ENCODE assay signal across 25 cellular contexts in genomic region chr3:56744016-56744415, GRCh38. TPM values are rescaled to one million over a fixed set of nuclear protein-coding genes. Genes with fewer than 3 reads are reported as not detected.
A peak's percentile ranks its signal among the peaks of the same experiment; 100 is the strongest.
DNase-seq lines count a peak whose midpoint lies in the region; ATAC-seq lines count a peak whose summit lies in the region.
"Had no signal": no experiment of that assay in that cellular context is flagged by ENCODE, and none has a peak within 500 bp of the region (broad histone marks: within the 10 kb centered on the region; RNA-seq: fewer than 3 reads in every experiment).

No MANE protein-coding gene starts in this region.

- peak overlapping the region; percentile 26 for H3K27ac Mint-ChIP-seq in activated T-cell treated with anti-CD3 and anti-CD28 coated beads, Interleukin-2, amount 50 U/mL, for 72 hours
- peak overlapping the region; percentile 90 for H3K27ac Mint-ChIP-seq in T-helper 17 cell
- H3K27ac Mint-ChIP-seq in immature natural killer cell, result peak overlapping the region; percentile 56 to 89 (median 78)
- H3K27ac Mint-ChIP-seq in stimulated activated naive B cell treated with anti-CD40 and anti-IgM and Interleukin-4, amounts not matched to agents 10 μg/mL and 1 μg/mL and 100 μg/mL, for 72 hours, result peak overlapping the region; percentile 4
- H3K27ac Mint-ChIP-seq: activated CD4-positive, alpha-beta memory T cell treated with anti-CD3 and anti-CD28 coated beads for 36 hours; T-helper 2 cell treated with Interferon-gamma antibody and Interleukin-4, amounts not matched to agents 5 μg/mL and 100 μg/mL, for 36 hours had no signal

- no peak overlapping the region for H3K4me3 Mint-ChIP-seq in activated T-cell treated with anti-CD3 and anti-CD28 coated beads, Interleukin-2, amount 50 U/mL, for 72 hours
- no peak overlapping the region for H3K4me3 Mint-ChIP-seq in activated T-cell treated with anti-CD3 and anti-CD28 coated beads, Interleukin-2, amount 50 U/mL, for 4 hours
- H3K4me3 Mint-ChIP-seq in T-helper 17 cell (peak overlapping the region; percentile 41), immature natural killer cell (peak overlapping the region in 3 of 5 donors; percentile 15 to 51 (median 37))
- H3K4me3 Mint-ChIP-seq in stimulated activated naive B cell treated with anti-CD40 and anti-IgM and Interleukin-4, amounts not matched to agents 10 μg/mL and 1 μg/mL and 100 μg/mL, for 72 hours, result no peak overlapping the region
- H3K4me3 Mint-ChIP-seq: activated CD4-positive, alpha-beta memory T cell treated with anti-CD3 and anti-CD28 coated beads for 36 hours; activated naive CD4-positive, alpha-beta T cell treated with anti-CD3 and anti-CD28 coated beads for 36 hours; T-helper 2 cell treated with Interferon-gamma antibody and Interleukin-4, amounts not matched to agents 5 μg/mL and 100 μg/mL, for 36 hours had no signal

- peaks cover 4% of the 10 kb centered on the region for H3K4me1 Mint-ChIP-seq in activated T-cell treated with anti-CD3 and anti-CD28 coated beads, Interleukin-2, amount 50 U/mL, for 72 hours (ENCODE audit: low read depth)
- H3K4me1 Mint-ChIP-seq in activated T-cell treated with anti-CD3 and anti-CD28 coated beads, Interleukin-2, amount 50 U/mL, for 4 hours (ENCODE audit: low read depth), result peaks cover 20% of the 10 kb centered on the region
- H3K4me1 Mint-ChIP-seq in T-helper 17 cell (peaks cover 9% of the 10 kb centered on the region), immature natural killer cell (peaks cover 62 to 88% of the 10 kb centered on the region in 2 donors)
- H3K4me1 Mint-ChIP-seq in stimulated activated naive B cell treated with anti-CD40 and anti-IgM and Interleukin-4, amounts not matched to agents 10 μg/mL and 1 μg/mL and 100 μg/mL, for 72 hours, result peaks cover 2 to 4% of the 10 kb centered on the region in 2 donors

- peaks cover 2 to 40% of the 10 kb centered on the region in 2 donors for H3K36me3 Mint-ChIP-seq in activated T-cell treated with anti-CD3 and anti-CD28 coated beads, Interleukin-2, amount 50 U/mL, for 72 hours (ENCODE audit: insufficient read depth in 2 of 2)
- peaks cover 46% of the 10 kb centered on the region for H3K36me3 Mint-ChIP-seq in activated T-cell treated with anti-CD3 and anti-CD28 coated beads, Interleukin-2, amount 50 U/mL, for 4 hours (ENCODE audit: insufficient read depth)
- H3K36me3 Mint-ChIP-seq in T-helper 17 cell (ENCODE audit: low read depth) (peaks cover 6% of the 10 kb centered on the region), immature natural killer cell (peaks cover 31 to 62% (median 32%) of the 10 kb centered on the region in 3 donors)
- peaks cover 8 to 31% of the 10 kb centered on the region in 2 donors for H3K36me3 Mint-ChIP-seq in stimulated activated naive B cell treated with anti-CD40 and anti-IgM and Interleukin-4, amounts not matched to agents 10 μg/mL and 1 μg/mL and 100 μg/mL, for 72 hours

- no peaks in the 10 kb centered on the region for H3K27me3 Mint-ChIP-seq in activated T-cell treated with anti-CD3 and anti-CD28 coated beads, Interleukin-2, amount 50 U/mL, for 72 hours (ENCODE audit: low read depth)
- no peaks in the 10 kb centered on the region for H3K27me3 Mint-ChIP-seq in activated T-cell treated with anti-CD3 and anti-CD28 coated beads, Interleukin-2, amount 50 U/mL, for 4 hours (ENCODE audit: low read depth)
- H3K27me3 Mint-ChIP-seq in T-helper 17 cell (no peaks in the 10 kb centered on the region), immature natural killer cell (ENCODE audit: low read depth in 3 of 3) (peaks cover 1 to 7% (median 2%) of the 10 kb centered on the region in 3 donors)
- H3K27me3 Mint-ChIP-seq in stimulated activated naive B cell treated with anti-CD40 and anti-IgM and Interleukin-4, amounts not matched to agents 10 μg/mL and 1 μg/mL and 100 μg/mL, for 72 hours, result no peaks in the 10 kb centered on the region
- H3K27me3 Mint-ChIP-seq: activated CD4-positive, alpha-beta memory T cell treated with anti-CD3 and anti-CD28 coated beads for 36 hours had no signal

- no peaks in the 10 kb centered on the region for H3K9me3 ChIP-seq in T-helper 17 cell (ENCODE audit: control insufficient read depth, low read length, poor library complexity, severe bottlenecking)
- H3K9me3 ChIP-seq: BE2C, Caco-2, gastrocnemius medialis, MG63, tibial nerve had no signal

- no peaks in the 10 kb centered on the region for H3K9me3 Mint-ChIP-seq in activated T-cell treated with anti-CD3 and anti-CD28 coated beads, Interleukin-2, amount 50 U/mL, for 72 hours
- no peaks in the 10 kb centered on the region for H3K9me3 Mint-ChIP-seq in activated T-cell treated with anti-CD3 and anti-CD28 coated beads, Interleukin-2, amount 50 U/mL, for 4 hours
- H3K9me3 Mint-ChIP-seq in immature natural killer cell, result no peaks in the 10 kb centered on the region
- H3K9me3 Mint-ChIP-seq in stimulated activated naive B cell treated with anti-CD40 and anti-IgM and Interleukin-4, amounts not matched to agents 10 μg/mL and 1 μg/mL and 100 μg/mL, for 72 hours, result no peaks in the 10 kb centered on the region
- H3K9me3 Mint-ChIP-seq: activated CD4-positive, alpha-beta memory T cell treated with anti-CD3 and anti-CD28 coated beads for 36 hours; activated naive CD4-positive, alpha-beta T cell treated with anti-CD3 and anti-CD28 coated beads for 36 hours; T-helper 2 cell treated with Interferon-gamma antibody and Interleukin-4, amounts not matched to agents 5 μg/mL and 100 μg/mL, for 36 hours had no signal

- ATAC-seq in activated T-cell treated with anti-CD3 and anti-CD28 coated beads, Interleukin-2, amount 50 U/mL, for 72 hours (replicated peaks in 1 of 2), result no peak
- ATAC-seq in activated T-cell treated with anti-CD3 and anti-CD28 coated beads, Interleukin-2, amount 50 U/mL, for 4 hours, result no peak
- no peak for ATAC-seq in T-helper 17 cell
- ATAC-seq in stimulated activated naive B cell treated with anti-CD40 and anti-IgM and Interleukin-4, amounts not matched to agents 10 μg/mL and 1 μg/mL and 100 μg/mL, for 72 hours (replicated peaks), result no peak
- no peak for ATAC-seq in HG03196 (IDR thresholded peaks at IDR 0.05; ENCODE audit: unreplicated experiment)
- ATAC-seq: gastrocnemius medialis, left cardiac atrium had no signal

- DNase-seq in activated T-cell treated with anti-CD3 and anti-CD28 coated beads, Interleukin-2, amount 50 U/mL, for 72 hours, result no peak
- no peak for DNase-seq in activated T-cell treated with anti-CD3 and anti-CD28 coated beads, Interleukin-2, amount 50 U/mL, for 4 hours
- DNase-seq in T-helper 17 cell (no peak), immature natural killer cell (no peak), globus pallidus (ENCODE audit: low spot score) (no peak)
- DNase-seq in stimulated activated naive B cell treated with anti-CD40 and anti-IgM and Interleukin-4, amounts not matched to agents 10 μg/mL and 1 μg/mL and 100 μg/mL, for 72 hours, result no peak
- DNase-seq: activated CD4-positive, alpha-beta memory T cell treated with anti-CD3 and anti-CD28 coated beads for 36 hours; activated naive CD4-positive, alpha-beta T cell treated with anti-CD3 and anti-CD28 coated beads for 36 hours; activated T-cell treated with anti-CD3 and anti-CD28 coated beads, Interleukin-2, amount 50 U/mL, for 1 hour; BE2C; Caco-2; dermis blood vessel endothelial cell; DMS79; gastrocnemius medialis; KBM-7; left cardiac atrium; MG63; NCI-H1105 treated with DMSO at 0.1 percent for 48 hours; NCI-H1930; NCI-H524 treated with DMSO at 0.1 percent for 48 hours; nucleus accumbens; stimulated activated CD4-positive, alpha-beta T cell treated with anti-CD3 and anti-CD28 coated beads, Interleukin-15, amount 100 ng/mL, for 24 hours had no signal

RNA-seq across cellular contexts. Expression of gene ARHGEF3, which starts 57.7 kb away (rescaled TPM):
- 10 to 100 TPM; 21.1 to 43.6 TPM for total RNA-seq in activated T-cell treated with anti-CD3 and anti-CD28 coated beads, Interleukin-2, amount 50 U/mL, for 72 hours
- total RNA-seq in activated T-cell treated with anti-CD3 and anti-CD28 coated beads, Interleukin-2, amount 50 U/mL, for 4 hours, result 10 to 100 TPM; 42.4 to 53.9 (median 44.7) TPM
- 10 to 100 TPM; 70.2 to 71.0 TPM for total RNA-seq in T-helper 17 cell
- polyA plus RNA-seq in immature natural killer cell, result 100 to 1,000 TPM; 110 to 197 (median 136) TPM

Comparison
In these comparisons a context has a peak if more than half of its experiments do, and no peak if none do; other contexts are left out.
1. H3K27ac Mint-ChIP-seq: peak in every context shown above with its lines; median percentile 90 in T-helper 17 cell; 78 in immature natural killer cell; 26 in activated T-cell treated with anti-CD3 and anti-CD28 coated beads, Interleukin-2, amount 50 U/mL, for 72 hours; 4 in stimulated activated naive B cell treated with anti-CD40 and anti-IgM and Interleukin-4, amounts not matched to agents 10 μg/mL and 1 μg/mL and 100 μg/mL, for 72 hours.
2. H3K4me3 Mint-ChIP-seq: peak in T-helper 17 cell (single experiment) and immature natural killer cell (3 of 5); none in activated T-cell treated with anti-CD3 and anti-CD28 coated beads, Interleukin-2, amount 50 U/mL, for 72 hours (0 of 2), activated T-cell treated with anti-CD3 and anti-CD28 coated beads, Interleukin-2, amount 50 U/mL, for 4 hours (single experiment) and stimulated activated naive B cell treated with anti-CD40 and anti-IgM and Interleukin-4, amounts not matched to agents 10 μg/mL and 1 μg/mL and 100 μg/mL, for 72 hours (0 of 2).